ENCODE assay signal across 13 cellular contexts in the genomic region with DNA sequence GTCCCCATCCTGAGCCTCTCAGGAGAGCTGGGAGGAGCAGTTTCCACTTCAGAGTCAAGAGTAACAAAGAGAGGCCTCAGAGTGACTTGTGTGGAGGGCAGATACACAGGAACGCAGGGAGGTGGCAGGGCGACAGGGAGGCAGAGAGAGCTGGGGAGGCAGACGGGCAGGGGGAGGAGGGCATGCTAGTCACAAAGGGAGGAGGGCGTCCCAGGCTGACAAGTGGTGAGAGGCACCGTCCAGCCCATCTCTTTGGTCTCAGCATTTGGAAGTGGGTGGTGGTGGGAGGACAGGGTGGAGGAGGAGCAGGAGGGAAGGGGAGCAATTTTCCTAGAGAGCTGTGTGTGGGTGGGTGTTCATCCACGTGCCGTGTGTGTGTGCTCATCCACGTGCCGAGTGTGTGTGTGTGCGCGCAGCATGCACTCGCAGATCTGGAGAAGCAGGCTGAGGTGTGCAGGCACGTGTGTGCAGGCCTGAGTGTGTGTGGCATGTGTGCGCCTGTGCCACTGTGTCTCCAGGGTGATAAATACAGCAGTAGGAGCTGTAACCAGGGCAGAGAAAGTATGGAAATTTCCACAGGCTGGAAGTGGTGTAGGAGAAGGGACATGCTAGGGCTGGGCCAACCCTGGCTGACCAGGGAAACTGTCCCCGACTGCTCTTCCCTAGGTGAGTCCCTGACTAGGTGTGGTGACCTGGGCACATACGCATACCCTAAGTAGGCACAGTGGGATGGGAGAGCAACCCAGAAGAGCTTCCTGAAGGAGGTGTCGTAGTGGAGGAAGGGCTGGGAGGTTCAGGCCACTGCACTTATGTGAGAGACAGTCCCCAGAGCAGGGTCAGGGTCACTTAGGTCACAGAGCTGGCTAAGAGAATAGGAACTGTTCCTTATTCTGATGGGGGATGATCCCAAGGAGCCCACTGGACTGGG. TPM values are rescaled to one million over a fixed set of nuclear protein-coding genes. Genes with fewer than 3 reads are reported as not detected.
DNase-seq lines count a peak whose midpoint lies in the region; ATAC-seq and TF ChIP-seq lines count a peak whose summit lies in the region.
"Had no signal": no experiment of that assay in that cellular context is flagged by ENCODE, and none has a peak within 500 bp of the region (broad histone marks: within the 10 kb centered on the region; RNA-seq: fewer than 3 reads in every experiment).

No MANE protein-coding gene starts in this region.

- H3K36me3 ChIP-seq in lung (ENCODE audit: control insufficient read depth in 2 of 2, insufficient read depth in 2 of 2, low read length in 2 of 2), result peaks cover 0 to 18% of the 10 kb centered on the region in 2 donors

- H3K27ac ChIP-seq in lung (ENCODE audit: low read depth in 1 of 2, low read length in 1 of 2), result peak overlapping the region in 1 of 2 donors; percentile 17

- no peaks in the 10 kb centered on the region for H3K4me1 ChIP-seq in lung (ENCODE audit: control insufficient read depth in 2 of 2, insufficient read depth in 2 of 2, low read length in 2 of 2)

- no peak overlapping the region for H3K4me3 ChIP-seq in lung
- H3K4me3 ChIP-seq: MG63 had no signal

- TF ChIP-seq CTCF in natural killer cell (IDR thresholded peaks at IDR 0.05), result no peak
- TF ChIP-seq CTCF in brain (conservative IDR thresholded peaks at IDR 0.05), result no peak
- no peak for TF ChIP-seq CTCF in lung (IDR thresholded peaks at IDR 0.05; ENCODE audit: control extremely low read depth, extremely low read depth)

- H3K9me3 Mint-ChIP-seq in natural killer cell (no peaks in the 10 kb centered on the region), brain (no peaks in the 10 kb centered on the region)
- H3K9me3 Mint-ChIP-seq in natural killer cell treated with Interleukin-12 subunit alpha and Interleukin-12 subunit beta and Interleukin-15 and Interleukin-18, amount 100 ng/mL, for 72 hours, result no peaks in the 10 kb centered on the region

- intact Hi-C loops in natural killer cell (cut with micrococcal nuclease), result loop anchor here (2.0 to 5.0 kb wide), 2 partner anchors 97 to 496 kb away; no protein-coding TSS in a partner anchor

- no peak overlapping the region for H3K4me3 Mint-ChIP-seq in natural killer cell
- no peak overlapping the region for H3K4me3 Mint-ChIP-seq in natural killer cell treated with Interleukin-12 subunit alpha and Interleukin-12 subunit beta and Interleukin-15 and Interleukin-18, amount 100 ng/mL, for 72 hours
- H3K4me3 Mint-ChIP-seq in brain, result no peak overlapping the region

- peak overlapping the region; percentile 69 to 78 for H3K27ac Mint-ChIP-seq in natural killer cell
- no peak overlapping the region for H3K27ac Mint-ChIP-seq in natural killer cell treated with Interleukin-12 subunit alpha and Interleukin-12 subunit beta and Interleukin-15 and Interleukin-18, amount 100 ng/mL, for 72 hours
- peak overlapping the region in 4 of 5 experiments; percentile 68 to 87 (median 78) for H3K27ac Mint-ChIP-seq in brain

- H3K36me3 Mint-ChIP-seq in natural killer cell (no peaks in the 10 kb centered on the region), brain (no peaks in the 10 kb centered on the region)
- no peaks in the 10 kb centered on the region for H3K36me3 Mint-ChIP-seq in natural killer cell treated with Interleukin-12 subunit alpha and Interleukin-12 subunit beta and Interleukin-15 and Interleukin-18, amount 100 ng/mL, for 72 hours

- H3K27me3 Mint-ChIP-seq in natural killer cell (ENCODE audit: low read depth in 2 of 2), result no peaks in the 10 kb centered on the region
- peaks cover 0 to 8% of the 10 kb centered on the region in 2 donors for H3K27me3 Mint-ChIP-seq in natural killer cell treated with Interleukin-12 subunit alpha and Interleukin-12 subunit beta and Interleukin-15 and Interleukin-18, amount 100 ng/mL, for 72 hours
- peaks cover 25% of the 10 kb centered on the region for H3K27me3 Mint-ChIP-seq in brain

- WGBS in lung, 2 donors, result 40 to 56% methylated on average over 17 of the region's 17 CpGs

- H3K27me3 ChIP-seq in lung (ENCODE audit: control insufficient read depth, insufficient read depth), result no peaks in the 10 kb centered on the region

- DNase-seq in natural killer cell, result no peak
- DNase-seq in natural killer cell treated with Interleukin-12 subunit alpha and Interleukin-12 subunit beta and Interleukin-15 and Interleukin-18, amount 100 ng/mL, for 72 hours (ENCODE audit: low spot score), result no peak
- DNase-seq in lung (ENCODE audit: low spot score), result no peak
- DNase-seq in cortex of kidney (lab: John Stamatoyannopoulos, UW), result no peak
- DNase-seq in NCI-H69 (lab: John Stamatoyannopoulos, UW), result no peak
- no peak for DNase-seq in DMS114 treated with DMSO at 0.1 percent for 48 hours (lab: John Stamatoyannopoulos, UW; ENCODE audit: unreplicated experiment)
- DNase-seq: kidney glomerular epithelial cell, MG63, NCI-H345, RPMI8226 had no signal

- no peak for ATAC-seq in natural killer cell
- ATAC-seq in natural killer cell treated with Interleukin-12 subunit alpha and Interleukin-12 subunit beta and Interleukin-15 and Interleukin-18, amount 100 ng/mL, for 72 hours, result no peak
- ATAC-seq in lung (ENCODE audit: insufficient read depth, low FRiP score), result peak; percentile 3
- ATAC-seq in HG03342 (IDR thresholded peaks at IDR 0.05; ENCODE audit: unreplicated experiment), result no peak

- H3K4me1 Mint-ChIP-seq in natural killer cell (peaks cover 16 to 47% of the 10 kb centered on the region in 2 donors), brain (peaks cover 46% of the 10 kb centered on the region)
- H3K4me1 Mint-ChIP-seq in natural killer cell treated with Interleukin-12 subunit alpha and Interleukin-12 subunit beta and Interleukin-15 and Interleukin-18, amount 100 ng/mL, for 72 hours (ENCODE audit: low read depth in 2 of 2), result peaks cover 14 to 29% of the 10 kb centered on the region in 2 donors

- no peaks in the 10 kb centered on the region for H3K9me3 ChIP-seq in lung (ENCODE audit: control insufficient read depth in 2 of 2, insufficient read depth in 1 of 2, low read length in 1 of 2)
- H3K9me3 ChIP-seq: MG63 had no signal

RNA-seq across cellular contexts. Expression of gene PDE2A, which starts 7.3 kb away (rescaled TPM):
- total RNA-seq in natural killer cell (10 to 100 TPM in 1 of 3 donors, 1 to 10 TPM in 2; 8.7 to 11.9 (median 9.0) TPM), lung (10 to 100 TPM; 16.7 to 20.5 TPM)
- 1 to 10 TPM; 2.5 to 7.7 TPM for total RNA-seq in natural killer cell treated with Interleukin-12 subunit alpha and Interleukin-12 subunit beta and Interleukin-15 and Interleukin-18, amount 100 ng/mL, for 72 hours
- polyA plus RNA-seq in brain (ENCODE audit: insufficient read depth, low read depth, low replicate concordance) (26.1 TPM), lung (1 to 10 TPM; 7.7 to 8.7 TPM)
- total RNA-seq: osteocyte had no signal

Comparison
In these comparisons a context has a peak if more than half of its experiments do, and no peak if none do; other contexts are left out.
1. H3K27ac Mint-ChIP-seq: peak in natural killer cell (2 of 2) and brain (4 of 5); none in natural killer cell treated with Interleukin-12 subunit alpha and Interleukin-12 subunit beta and Interleukin-15 and Interleukin-18, amount 100 ng/mL, for 72 hours (0 of 2).